10 cellular contexts compared by ENCODE assay signal in genomic region chr4:54229631-54230478, GRCh38. TPM values are rescaled to one million over a fixed set of nuclear protein-coding genes. Genes with fewer than 3 reads are reported as not detected.
DNase-seq lines count a peak whose midpoint lies in the region; TF ChIP-seq lines count a peak whose summit lies in the region.
"Had no signal": no experiment of that assay in that cellular context is flagged by ENCODE, and none has a peak within 500 bp of the region (broad histone marks: within the 10 kb centered on the region; RNA-seq: fewer than 3 reads in every experiment).

No MANE protein-coding gene starts in this region.

- no peak for TF ChIP-seq POLR2A in lower leg skin (IDR thresholded peaks at IDR 0.05)

- H3K27me3 ChIP-seq in tibial artery: peaks cover 3 to 79% of the 10 kb centered on the region in 2 donors

- peaks cover 15 to 89% (median 64%) of the 10 kb centered on the region in 4 donors for H3K4me1 ChIP-seq in tibial artery

- 3 to 6% methylated on average over 32 to 63 of the region's 63 CpGs for WGBS in lower leg skin, 2 donors

- intact Hi-C loops in lower leg skin (cut with DNase I; ENCODE audit: low total_unique reads) (loop anchor here (10.0 kb wide), 2 partner anchors 325 to 1035 kb away; no protein-coding TSS in a partner anchor), tibial artery (cut with DNase I; ENCODE audit: low total_unique reads) (loop anchor here (5.0 to 10.0 kb wide), 4 partner anchors 128 to 1215 kb away; partner anchors contain the start of gene GSX2)

- H3K27ac ChIP-seq in tibial artery: peak overlapping the region; percentile 73 to 82

- peak; percentile 57 for DNase-seq in activated CD8-positive, alpha-beta memory T cell treated with anti-CD3 and anti-CD28 coated beads, Interleukin-2, amount 50 U/mL, for 48 hours
- no peak for DNase-seq in activated CD8-positive, alpha-beta memory T cell treated with anti-CD3 and anti-CD28 coated beads for 24 hours
- peak; percentile 72 for DNase-seq in choroid plexus epithelial cell (ENCODE audit: low read depth)
- DNase-seq in lower leg skin (ENCODE audit: low spot score in 2 of 2): peak in 1 of 2 donors; percentile 87
- peak in 1 of 2 donors; percentile 72 for DNase-seq in tibial artery
- no peak for DNase-seq in dedifferentiated amniotic fluid mesenchymal stem cell (ENCODE audit: extremely low spot score)
- DNase-seq in DMS114 treated with DMSO at 0.1 percent for 48 hours (lab: John Stamatoyannopoulos, UW; ENCODE audit: unreplicated experiment): no peak
- DNase-seq in activated naive CD4-positive, alpha-beta T cell (lab: John Stamatoyannopoulos, UW): no peak
- DNase-seq: CD8-positive, alpha-beta T cell; NCI-H1048 had no signal

- H3K4me3 ChIP-seq in choroid plexus epithelial cell (ENCODE audit: low read depth, low read length): peak overlapping the region; percentile 87
- H3K4me3 ChIP-seq in lower leg skin (ENCODE audit: low read depth, poor library complexity, severe bottlenecking): peak overlapping the region; percentile 43
- H3K4me3 ChIP-seq in tibial artery: peak overlapping the region; percentile 58 to 69

- TF ChIP-seq CTCF in choroid plexus epithelial cell (conservative IDR thresholded peaks at IDR 0.05; ENCODE audit: low read depth, low read length): no peak
- TF ChIP-seq CTCF in lower leg skin (IDR thresholded peaks at IDR 0.05): no peak
- TF ChIP-seq CTCF in tibial artery (IDR thresholded peaks at IDR 0.05): no peak

- H3K36me3 ChIP-seq in tibial artery: no peaks in the 10 kb centered on the region

- H3K9me3 ChIP-seq in tibial artery: no peaks in the 10 kb centered on the region

RNA-seq across cellular contexts. Expression of gene PDGFRA, which starts 0.8 kb away (rescaled TPM):
- total RNA-seq in lower leg skin: 10 to 100 TPM; 14.9 to 44.4 (median 22.3) TPM
- total RNA-seq: CD8-positive, alpha-beta T cell had no signal

Comparison
In these comparisons a context has a peak if more than half of its experiments do, and no peak if none do; other contexts are left out.
1. DNase-seq: peak in activated CD8-positive, alpha-beta memory T cell treated with anti-CD3 and anti-CD28 coated beads, Interleukin-2, amount 50 U/mL, for 48 hours (single experiment) and choroid plexus epithelial cell (single experiment); none in activated CD8-positive, alpha-beta memory T cell treated with anti-CD3 and anti-CD28 coated beads for 24 hours (single experiment), dedifferentiated amniotic fluid mesenchymal stem cell (single experiment), DMS114 treated with DMSO at 0.1 percent for 48 hours (single experiment) and activated naive CD4-positive, alpha-beta T cell (0 of 4).
2. Peak in every context shown above with its lines, with median percentiles within 50 percentile points of each other: H3K4me3 ChIP-seq.